Comparison of ENCODE assay signal across 9 cellular contexts in the genomic region with DNA sequence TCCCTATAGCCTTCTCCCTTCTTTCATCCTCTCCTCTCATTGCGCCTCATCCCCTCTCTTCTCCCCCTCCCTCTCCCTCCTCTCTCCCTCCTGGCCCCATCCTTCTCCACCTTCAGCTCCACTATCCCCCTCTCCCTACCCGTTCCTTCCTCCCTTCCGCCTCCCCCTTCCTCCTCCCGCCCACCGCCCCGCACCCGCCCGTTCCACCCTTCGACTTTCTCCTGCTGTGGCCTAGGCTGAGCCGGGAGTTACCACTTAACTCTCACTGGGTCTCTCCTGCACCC. TPM values are rescaled to one million over a fixed set of nuclear protein-coding genes. Genes with fewer than 3 reads are reported as not detected.
DNase-seq lines count a peak whose midpoint lies in the region; ATAC-seq and TF ChIP-seq lines count a peak whose summit lies in the region.
"Had no signal": no experiment of that assay in that cellular context is flagged by ENCODE, and none has a peak within 500 bp of the region (broad histone marks: within the 10 kb centered on the region; RNA-seq: fewer than 3 reads in every experiment).

No MANE protein-coding gene starts in this region.

- H3K27me3 ChIP-seq in CD4-positive, CD25-positive, alpha-beta regulatory T cell (ENCODE audit: control insufficient read depth, insufficient read depth, low read length), result peaks cover 24% of the 10 kb centered on the region
- H3K27me3 ChIP-seq in MM.1S (replicated peaks; ENCODE audit: insufficient read depth, low read length) (peaks cover 62% of the 10 kb centered on the region), gastroesophageal sphincter (peaks cover 25% of the 10 kb centered on the region), ovary (no peaks in the 10 kb centered on the region), WERI-Rb-1 (ENCODE audit: insufficient read depth, low read depth, severe bottlenecking) (peaks cover 44% of the 10 kb centered on the region), PC-3 (ENCODE audit: low read length) (peaks cover 16% of the 10 kb centered on the region), adrenal gland (no peaks in the 10 kb centered on the region)

- POLR2A ChIA-PET in PC-3 (lab: Charles Lee; ENCODE audit: unreplicated experiment), result no interaction called here

- TF ChIP-seq CTCF in MM.1S (IDR thresholded peaks at IDR 0.05; ENCODE audit: low read length) (no peak), gastroesophageal sphincter (IDR thresholded peaks at IDR 0.05) (no peak), ovary (IDR thresholded peaks at IDR 0.05) (no peak), WERI-Rb-1 (IDR thresholded peaks at IDR 0.05; ENCODE audit: low read depth, low read length) (no peak), PC-3 (conservative IDR thresholded peaks at IDR 0.05; ENCODE audit: low read depth, low read length) (no peak), adrenal gland (IDR thresholded peaks at IDR 0.05) (no peak)

- peak overlapping the region; percentile 16 to 73 (median 64) for H3K4me3 Mint-ChIP-seq in CD4-positive, CD25-positive, alpha-beta regulatory T cell

- no peak overlapping the region for H3K27ac ChIP-seq in CD4-positive, CD25-positive, alpha-beta regulatory T cell (ENCODE audit: insufficient read depth, low read length, poor library complexity, severe bottlenecking)
- no peak overlapping the region for H3K27ac ChIP-seq in MM.1S (ENCODE audit: low read length)
- peak overlapping the region in 3 of 4 donors; percentile 73 to 82 (median 76) for H3K27ac ChIP-seq in gastroesophageal sphincter
- H3K27ac ChIP-seq in ovary, result peak overlapping the region; percentile 65 to 78
- H3K27ac ChIP-seq in WERI-Rb-1, result no peak overlapping the region
- H3K27ac ChIP-seq in PC-3 (ENCODE audit: low read length), result no peak overlapping the region
- H3K27ac ChIP-seq in adrenal gland, result no peak overlapping the region
- H3K27ac ChIP-seq: colonic mucosa had no signal

- H2AFZ ChIP-seq in MM.1S (ENCODE audit: low read length), result no peak overlapping the region
- no peak overlapping the region for H2AFZ ChIP-seq in PC-3 (ENCODE audit: low read length)

- H3K4me1 ChIP-seq in CD4-positive, CD25-positive, alpha-beta regulatory T cell (ENCODE audit: control insufficient read depth, insufficient read depth, low read length, poor library complexity, severe bottlenecking), result peaks cover 29% of the 10 kb centered on the region
- H3K4me1 ChIP-seq in MM.1S (ENCODE audit: low read length) (peaks cover 10% of the 10 kb centered on the region), gastroesophageal sphincter (peaks cover 0 to 31% (median 7%) of the 10 kb centered on the region in 3 donors), ovary (ENCODE audit: insufficient read depth) (no peaks in the 10 kb centered on the region), PC-3 (ENCODE audit: insufficient read depth, low read length) (peaks cover 12% of the 10 kb centered on the region), adrenal gland (replicated peaks in 1 of 2) (peaks cover 20% of the 10 kb centered on the region in 2 donors)

- H3K9me3 Mint-ChIP-seq in CD4-positive, CD25-positive, alpha-beta regulatory T cell, result peaks cover 0 to 1% (median 0%) of the 10 kb centered on the region in 7 donors

- peaks cover 67% of the 10 kb centered on the region for H3K27me3 Mint-ChIP-seq in CD4-positive, CD25-positive, alpha-beta regulatory T cell

- H3K79me2 ChIP-seq in MM.1S (ENCODE audit: low read length) (no peaks in the 10 kb centered on the region), PC-3 (ENCODE audit: low read length) (no peaks in the 10 kb centered on the region)

- no peak for ATAC-seq in CD4-positive, CD25-positive, alpha-beta regulatory T cell (ENCODE audit: low read depth in 2 of 2)
- ATAC-seq in gastroesophageal sphincter (no peak), PC-3 (no peak)

- H3K9ac ChIP-seq in MM.1S (ENCODE audit: low read length) (no peak overlapping the region), PC-3 (ENCODE audit: low read length) (no peak overlapping the region)

- no peaks in the 10 kb centered on the region for H3K36me3 ChIP-seq in CD4-positive, CD25-positive, alpha-beta regulatory T cell (ENCODE audit: control insufficient read depth, insufficient read depth, low read length)
- H3K36me3 ChIP-seq in MM.1S (replicated peaks; ENCODE audit: insufficient read depth, low read length) (no peaks in the 10 kb centered on the region), gastroesophageal sphincter (peaks cover 0 to 15% of the 10 kb centered on the region in 2 donors), ovary (no peaks in the 10 kb centered on the region), WERI-Rb-1 (no peaks in the 10 kb centered on the region), PC-3 (ENCODE audit: low read depth, low read length) (no peaks in the 10 kb centered on the region), adrenal gland (replicated peaks in 1 of 2) (no peaks in the 10 kb centered on the region)
- H3K36me3 ChIP-seq: colonic mucosa had no signal

- no TSS peak for BruUV-seq in PC-3 (replicated peaks; lab: Mats Ljungman, UMichigan)

- TF ChIP-seq POLR2A in gastroesophageal sphincter (IDR thresholded peaks at IDR 0.05), result no peak
- TF ChIP-seq POLR2A in ovary (IDR thresholded peaks at IDR 0.05), result no peak
- no peak for TF ChIP-seq POLR2A in adrenal gland (IDR thresholded peaks at IDR 0.05)

- H3K9me3 ChIP-seq in CD4-positive, CD25-positive, alpha-beta regulatory T cell (ENCODE audit: control insufficient read depth in 2 of 2, low read length in 2 of 2), result no peaks in the 10 kb centered on the region
- no peaks in the 10 kb centered on the region for H3K9me3 ChIP-seq in MM.1S (replicated peaks; ENCODE audit: insufficient read depth, low read length)
- no peaks in the 10 kb centered on the region for H3K9me3 ChIP-seq in gastroesophageal sphincter
- no peaks in the 10 kb centered on the region for H3K9me3 ChIP-seq in ovary
- no peaks in the 10 kb centered on the region for H3K9me3 ChIP-seq in WERI-Rb-1 (ENCODE audit: severe bottlenecking)
- no peaks in the 10 kb centered on the region for H3K9me3 ChIP-seq in PC-3 (ENCODE audit: low read length)
- no peaks in the 10 kb centered on the region for H3K9me3 ChIP-seq in adrenal gland (replicated peaks in 1 of 3)
- H3K9me3 ChIP-seq: colonic mucosa had no signal

- peaks cover 3 to 25% (median 9%) of the 10 kb centered on the region in 4 donors for H3K4me1 Mint-ChIP-seq in CD4-positive, CD25-positive, alpha-beta regulatory T cell

- DNase-seq in CD4-positive, CD25-positive, alpha-beta regulatory T cell, result no peak
- DNase-seq in MM.1S (no peak), ovary (peak in 1 of 5 donors; percentile 37), WERI-Rb-1 (no peak), PC-3 (no peak), adrenal gland (no peak)
- DNase-seq in stimulated activated CD8-positive, alpha-beta memory T cell treated with anti-CD3 and anti-CD28 coated beads, Interleukin-4, amount 100 ng/mL, for 48 hours, result no peak
- DNase-seq: colonic mucosa had no signal

- intact Hi-C loops in ovary (cut with DNase I), result loop anchor here in 2 of 4 donors (5.0 kb wide), 2 partner anchors 72 to 297 kb away; a partner anchor contains a TSS
- intact Hi-C loops in PC-3 (cut with micrococcal nuclease), result no loop called here
- intact Hi-C loops in adrenal gland (cut with DNase I), result loop anchor here (5.0 to 10.0 kb wide), 3 partner anchors 72 to 305 kb away; a partner anchor contains a TSS

- H3K27ac Mint-ChIP-seq in CD4-positive, CD25-positive, alpha-beta regulatory T cell, result no peak overlapping the region

- no peaks in the 10 kb centered on the region for H4K20me1 ChIP-seq in MM.1S (ENCODE audit: insufficient read depth, low read length)
- no peaks in the 10 kb centered on the region for H4K20me1 ChIP-seq in PC-3 (ENCODE audit: low read length)

- 23 to 71% methylated on average over 1 to 9 of the region's 10 CpGs for WGBS in gastroesophageal sphincter (ENCODE audit: low coverage in 1 of 2), 2 donors
- WGBS in ovary, 3 donors, result 5 to 17% (median 12%) methylated on average over 9 to 10 of the region's 10 CpGs
- 44 to 71% (median 62%) methylated on average over 7 to 10 of the region's 10 CpGs for WGBS in adrenal gland, 4 donors

- H3K36me3 Mint-ChIP-seq in CD4-positive, CD25-positive, alpha-beta regulatory T cell, result no peaks in the 10 kb centered on the region

- H3K4me3 ChIP-seq in CD4-positive, CD25-positive, alpha-beta regulatory T cell (ENCODE audit: low read depth, low read length), result no peak overlapping the region
- H3K4me3 ChIP-seq in MM.1S (ENCODE audit: low read length) (no peak overlapping the region; the same call in 1 of the 2 replicates), gastroesophageal sphincter (peak overlapping the region; percentile 1 to 72), ovary (peak overlapping the region; percentile 64), WERI-Rb-1 (ENCODE audit: low read depth, low read length) (no peak overlapping the region), PC-3 (ENCODE audit: low read length) (no peak overlapping the region), adrenal gland (peak overlapping the region in 1 of 4 donors; percentile 78)

- H3F3A ChIP-seq in MM.1S (ENCODE audit: insufficient read depth, low read length) (no peaks in the 10 kb centered on the region), PC-3 (ENCODE audit: low read length, unreplicated experiment) (no peaks in the 10 kb centered on the region)

- TF ChIP-seq EP300 in gastroesophageal sphincter (IDR thresholded peaks at IDR 0.05) (no peak), ovary (IDR thresholded peaks at IDR 0.05) (no peak)

- H3K4me2 ChIP-seq in MM.1S (ENCODE audit: low read depth, low read length), result peak overlapping the region; percentile 97; the same call in 1 of the 2 replicates
- no peak overlapping the region for H3K4me2 ChIP-seq in PC-3 (ENCODE audit: low read length)

- CTCF ChIA-PET in PC-3 (lab: Charles Lee), result no interaction called here

- H3K9me2 ChIP-seq in MM.1S (replicated peaks; ENCODE audit: insufficient read depth, low read length), result no peaks in the 10 kb centered on the region
- no peaks in the 10 kb centered on the region for H3K9me2 ChIP-seq in PC-3 (replicated peaks; ENCODE audit: low read length)

RNA-seq across cellular contexts. Expression of a gene that starts 1.6 kb away (rescaled TPM):
- total RNA-seq in CD4-positive, CD25-positive, alpha-beta regulatory T cell, result not detected
- not detected for polyA plus RNA-seq in CD4-positive, CD25-positive, alpha-beta regulatory T cell
- total RNA-seq in gastroesophageal sphincter (10 to 100 TPM; 36.7 to 57.0 (median 46.7) TPM), ovary (10 to 100 TPM; 23.6 to 96.5 (median 50.7) TPM), PC-3 (2014; rRNA removed) (0.46 and 0.84 TPM in 2 replicates), adrenal gland (10 to 100 TPM; 15.9 to 29.3 (median 19.6) TPM)
- polyA plus RNA-seq in ovary (10 to 100 TPM; 20.6 to 31.3 TPM), adrenal gland (10 to 100 TPM; 10.4 to 47.9 (median 39.4) TPM)

RNA-seq across cellular contexts. Expression of a gene that starts 9.3 kb away (rescaled TPM):
- total RNA-seq in CD4-positive, CD25-positive, alpha-beta regulatory T cell, result 127 TPM
- 100 to 1,000 TPM; 133 to 162 (median 150) TPM for polyA plus RNA-seq in CD4-positive, CD25-positive, alpha-beta regulatory T cell
- total RNA-seq in gastroesophageal sphincter (10 to 100 TPM; 52.1 to 99.2 (median 79.3) TPM), ovary (100 to 1,000 TPM in 6 of 7 donors, 10 to 100 TPM in 1; 92.5 to 133 (median 122) TPM), PC-3 (2014; rRNA removed) (398 and 439 TPM in 2 replicates), adrenal gland (100 to 1,000 TPM in 5 of 8 donors, 10 to 100 TPM in 3; 77.7 to 192 (median 105) TPM)
- polyA plus RNA-seq in ovary (100 to 1,000 TPM in 1 of 2 donors, 10 to 100 TPM in 1; 87.3 to 206 TPM), adrenal gland (100 to 1,000 TPM in 1 of 3 donors, 10 to 100 TPM in 2; 42.2 to 397 (median 45.6) TPM)

RNA-seq across cellular contexts. Expression of a gene that starts 21.6 kb away (rescaled TPM):
- 21.5 TPM for total RNA-seq in CD4-positive, CD25-positive, alpha-beta regulatory T cell
- 100 to 1,000 TPM in 1 of 4 donors, 10 to 100 TPM in 3; 84.9 to 120 (median 93.7) TPM for polyA plus RNA-seq in CD4-positive, CD25-positive, alpha-beta regulatory T cell
- total RNA-seq in gastroesophageal sphincter, result 10 to 100 TPM; 58.9 to 77.4 (median 69.4) TPM
- 10 to 100 TPM; 31.6 to 48.9 (median 38.4) TPM for total RNA-seq in ovary
- 10 to 100 TPM; 41.3 to 70.2 TPM for polyA plus RNA-seq in ovary
- total RNA-seq in PC-3 (2014; rRNA removed), result 46.4 and 82.0 TPM in 2 replicates
- 100 to 1,000 TPM in 3 of 8 donors, 10 to 100 TPM in 5; 48.3 to 176 (median 85.3) TPM for total RNA-seq in adrenal gland
- polyA plus RNA-seq in adrenal gland, result 10 to 100 TPM; 37.7 to 50.8 (median 40.6) TPM

RNA-seq across cellular contexts. Expression of a gene that starts 46.2 kb away (rescaled TPM):
- total RNA-seq in CD4-positive, CD25-positive, alpha-beta regulatory T cell, result 85.1 TPM
- 10 to 100 TPM; 57.5 to 73.1 (median 65.8) TPM for polyA plus RNA-seq in CD4-positive, CD25-positive, alpha-beta regulatory T cell
- total RNA-seq in gastroesophageal sphincter (10 to 100 TPM; 33.7 to 57.0 (median 42.2) TPM), ovary (10 to 100 TPM; 54.0 to 91.1 (median 79.0) TPM), PC-3 (2014; rRNA removed) (101 and 112 TPM in 2 replicates), adrenal gland (10 to 100 TPM; 35.5 to 74.9 (median 55.8) TPM)
- polyA plus RNA-seq in ovary (10 to 100 TPM; 66.3 to 72.9 TPM), adrenal gland (10 to 100 TPM; 59.1 to 83.3 (median 71.2) TPM)

RNA-seq across cellular contexts. Expression of a gene that starts 47.8 kb away (rescaled TPM):
- 39.5 TPM for total RNA-seq in CD4-positive, CD25-positive, alpha-beta regulatory T cell
- polyA plus RNA-seq in CD4-positive, CD25-positive, alpha-beta regulatory T cell, result 1 to 10 TPM; 6.9 to 9.4 (median 8.1) TPM
- 10 to 100 TPM; 31.4 to 55.3 (median 43.5) TPM for total RNA-seq in gastroesophageal sphincter
- total RNA-seq in ovary, result 10 to 100 TPM; 49.5 to 74.4 (median 58.6) TPM
- polyA plus RNA-seq in ovary, result 10 to 100 TPM; 41.6 to 54.5 TPM
- total RNA-seq in PC-3 (2014; rRNA removed), result 46.5 and 57.4 TPM in 2 replicates
- total RNA-seq in adrenal gland, result 10 to 100 TPM; 40.7 to 88.1 (median 58.3) TPM
- 100 to 1,000 TPM in 2 of 3 donors, 10 to 100 TPM in 1; 60.2 to 148 (median 114) TPM for polyA plus RNA-seq in adrenal gland

Comparison
In these comparisons a context has a peak if more than half of its experiments do, and no peak if none do; other contexts are left out.
1. H3K27ac ChIP-seq: peak in gastroesophageal sphincter (3 of 4) and ovary (2 of 2); none in CD4-positive, CD25-positive, alpha-beta regulatory T cell (single experiment), MM.1S (single experiment), WERI-Rb-1 (single experiment), PC-3 (single experiment) and adrenal gland (0 of 5).
2. H3K4me3 ChIP-seq: peak in gastroesophageal sphincter (2 of 2) and ovary (single experiment); none in CD4-positive, CD25-positive, alpha-beta regulatory T cell (single experiment), MM.1S (single experiment), WERI-Rb-1 (single experiment) and PC-3 (single experiment).